ENCODE assay signal across 13 cellular contexts in genomic region chr10:125783957-125784356, GRCh38. TPM values are rescaled to one million over a fixed set of nuclear protein-coding genes. Genes with fewer than 3 reads are reported as not detected.
DNase-seq lines count a peak whose midpoint lies in the region; ATAC-seq and TF ChIP-seq lines count a peak whose summit lies in the region.
"Had no signal": no experiment of that assay in that cellular context is flagged by ENCODE, and none has a peak within 500 bp of the region (broad histone marks: within the 10 kb centered on the region; RNA-seq: fewer than 3 reads in every experiment).

No MANE protein-coding gene starts in this region.

- H3K27me3 ChIP-seq in IMR-90 (ENCODE audit: control insufficient read depth, insufficient read depth, low read length): no peaks in the 10 kb centered on the region; the same call in 1 of the 2 replicates

- no peak overlapping the region for H3K14ac ChIP-seq in IMR-90 (replicated peaks; ENCODE audit: low read depth, low read length)

- H3K4me3 ChIP-seq in IMR-90 (ENCODE audit: insufficient read depth, low read depth, low read length): no peak overlapping the region

- no peaks in the 10 kb centered on the region for H3K79me1 ChIP-seq in IMR-90 (ENCODE audit: low read depth in 1 of 2, low read length in 2 of 2)

- H3K9me1 ChIP-seq in IMR-90 (ENCODE audit: insufficient read depth, low read length): no peaks in the 10 kb centered on the region

- CTCF ChIA-PET in IMR-90 (lab: Yijun Ruan, JAX): no interaction called here

- H3K4ac ChIP-seq in IMR-90 (ENCODE audit: low read depth, low read length): no peak overlapping the region

- WGBS in IMR-90 (ENCODE audit: extremely low coverage in 2 of 2, insufficient read length in 1 of 2), 2 experiments: 60% methylated on average over 1 of the region's 6 CpGs; no CpG with 5 or more reads in 1 of the 2 experiments

- no peak overlapping the region for H2BK120ac ChIP-seq in IMR-90 (ENCODE audit: low read depth, low read length)

- peak; percentile 90 for ATAC-seq in GM19438 (IDR thresholded peaks at IDR 0.05; ENCODE audit: low read depth, unreplicated experiment)
- ATAC-seq in HG02885 (IDR thresholded peaks at IDR 0.05; ENCODE audit: poor library complexity, unreplicated experiment): peak; percentile 76
- peak; percentile 48; the same call in 1 of the 2 replicates for ATAC-seq in IMR-90 (ENCODE audit: low read depth)
- no peak for ATAC-seq in sciatic nerve
- ATAC-seq: right cardiac atrium had no signal

- no peak overlapping the region for H4K5ac ChIP-seq in IMR-90 (ENCODE audit: low read depth, low read length)

- H4K20me1 ChIP-seq in IMR-90 (ENCODE audit: insufficient read depth, low read length): no peaks in the 10 kb centered on the region

- dilution Hi-C loops in IMR-90 (cut with HindIII; ENCODE audit: low sequenced_read_pairs, unreplicated experiment): no loop called here

- no peak overlapping the region for H4K91ac ChIP-seq in IMR-90 (ENCODE audit: insufficient read depth, low read depth, low read length)

- no peak overlapping the region for H2AK9ac ChIP-seq in IMR-90 (replicated peaks; ENCODE audit: low read depth, low read length, poor library complexity)

- H3K36me3 ChIP-seq in IMR-90 (ENCODE audit: control insufficient read depth, insufficient read depth, low read length): peaks cover 5% of the 10 kb centered on the region

- H3K18ac ChIP-seq in IMR-90 (ENCODE audit: low read depth, low read length): no peak overlapping the region

- no peak for TF ChIP-seq POLR2A in IMR-90 (IDR thresholded peaks at IDR 0.05; ENCODE audit: low read depth, low read length)

- H3K4me1 ChIP-seq in IMR-90 (ENCODE audit: control insufficient read depth, insufficient read depth, low read length): no peaks in the 10 kb centered on the region

- no peak overlapping the region for H2BK5ac ChIP-seq in IMR-90 (ENCODE audit: low read depth, low read length, poor library complexity, severe bottlenecking)

- H2BK20ac ChIP-seq in IMR-90 (ENCODE audit: low read depth, low read length): no peak overlapping the region

- TF ChIP-seq CTCF in GM13977 (IDR thresholded peaks at IDR 0.05; ENCODE audit: extremely low read depth, insufficient read depth, missing control alignments) (peak; percentile 17), IMR-90 (conservative IDR thresholded peaks at IDR 0.05; ENCODE audit: low read depth, low read length) (no peak)

- H3K56ac ChIP-seq in IMR-90 (ENCODE audit: extremely low read depth, insufficient read depth, low read length): no peak overlapping the region

- no peak overlapping the region for H3K9ac ChIP-seq in IMR-90 (ENCODE audit: low read depth, low read length)

- no peak overlapping the region for H2AK5ac ChIP-seq in IMR-90 (ENCODE audit: low read depth, low read length)

- H2AFZ ChIP-seq in IMR-90 (replicated peaks; ENCODE audit: low read length, poor library complexity): no peak overlapping the region

- no peak overlapping the region for H3K4me2 ChIP-seq in IMR-90 (ENCODE audit: low read depth, low read length)

- intact Hi-C loops in IMR-90 (cut with micrococcal nuclease) (no loop called here), sciatic nerve (cut with DNase I) (no loop called here)

- POLR2A ChIA-PET in IMR-90 (lab: Charles Lee; ENCODE audit: unreplicated experiment): no interaction called here

- in situ Hi-C loops in GM13977 (cut with MboI; ENCODE audit: low pct_unique_long_range_greater_than_20kb, low sequenced_read_pairs, unreplicated experiment) (no loop called here), IMR-90 (cut with MboI; ENCODE audit: low sequenced_read_pairs) (no loop called here)

- no peak overlapping the region for H3K27ac ChIP-seq in IMR-90 (ENCODE audit: insufficient read depth, low read length)

- H2BK15ac ChIP-seq in IMR-90 (ENCODE audit: low read depth, low read length): no peak overlapping the region

- TF ChIP-seq RAD21 in IMR-90 (IDR thresholded peaks at IDR 0.05; ENCODE audit: low read length): no peak

- BruUV-seq in IMR-90 (replicated peaks; lab: Mats Ljungman, UMichigan): no TSS peak

- no peak overlapping the region; the same call in 1 of the 2 replicates for H3K23ac ChIP-seq in IMR-90 (ENCODE audit: low read depth, low read length)

- DNase-seq in GM13977 (ENCODE audit: low spot score) (peak; percentile 52), IMR-90 (peak; percentile 4), AG08395 (ENCODE audit: low spot score) (no peak), dedifferentiated amniotic fluid mesenchymal stem cell (ENCODE audit: extremely low spot score) (no peak), NCI-H1105 treated with DMSO at 0.1 percent for 48 hours (lab: John Stamatoyannopoulos, UW) (no peak), sciatic nerve (ENCODE audit: low spot score) (no peak)
- DNase-seq: activated T-cell treated with anti-CD3 and anti-CD28 coated beads, Interleukin-2, amount 50 U/mL, for 24 hours; mesenchymal stem cell; NCI-H526 treated with DMSO at 0.1 percent for 48 hours; right cardiac atrium had no signal

- no peak overlapping the region for H4K8ac ChIP-seq in IMR-90 (ENCODE audit: low read depth in 2 of 2, low read length in 2 of 2)

- H3K9me3 ChIP-seq in IMR-90 (ENCODE audit: control insufficient read depth, insufficient read depth, low read length): no peaks in the 10 kb centered on the region

TF ChIP-seq in IMR-90, 13 proteins besides CTCF, POLR2A, EP300 and RAD21:
- no peak for TF ChIP-seq NFE2L2 (IDR thresholded peaks at IDR 0.05; ENCODE audit: low read depth, low read length)
- TF ChIP-seq CEBPB (IDR thresholded peaks at IDR 0.05; ENCODE audit: low read depth, low read length): no peak
- TF ChIP-seq MXI1 (IDR thresholded peaks at IDR 0.05; ENCODE audit: borderline replicate concordance, low read depth, low read length): no peak
- no peak for TF ChIP-seq ELK1 (IDR thresholded peaks at IDR 0.05; ENCODE audit: borderline replicate concordance, low read depth, low read length)
- no peak for TF ChIP-seq MAFK (IDR thresholded peaks at IDR 0.05; ENCODE audit: low read depth, low read length)
- TF ChIP-seq CHD1 (IDR thresholded peaks at IDR 0.05; ENCODE audit: low read depth, low read length): no peak
- no peak for TF ChIP-seq RFX5 (IDR thresholded peaks at IDR 0.05; ENCODE audit: low read depth, low read length)
- no peak for TF ChIP-seq BHLHE40 (IDR thresholded peaks at IDR 0.05; ENCODE audit: low read depth, low read length)

RNA-seq across cellular contexts. Expression of gene MMP21, which starts 8.3 kb away (rescaled TPM):
- not detected in 2 replicates for total RNA-seq in IMR-90 (2012; rRNA removed)
- polyA plus RNA-seq in IMR-90 (2012; rRNA removed): not detected in 2 replicates
- polyA plus RNA-seq in IMR-90 (2012; cell fraction: cytosol; rRNA removed): 0.03 TPM in 1 of 2 replicates, not detected in the other
- polyA plus RNA-seq in IMR-90 (2012; cell fraction: nucleus; rRNA removed; ENCODE audit: low replicate concordance): 0.08 and 0.17 TPM in 2 replicates
- 0.31 TPM for total RNA-seq in sciatic nerve
- polyA plus RNA-seq: BJ had no signal

RNA-seq across cellular contexts. Expression of gene UROS, which starts 39.1 kb away (rescaled TPM):
- total RNA-seq in IMR-90 (2012; rRNA removed) (56.5 and 63.6 TPM in 2 replicates), sciatic nerve (30.6 TPM)
- 48.7 and 50.4 TPM in 2 replicates for polyA plus RNA-seq in IMR-90 (2012; rRNA removed)
- polyA plus RNA-seq in IMR-90 (2012; cell fraction: cytosol; rRNA removed): 46.6 and 47.3 TPM in 2 replicates
- polyA plus RNA-seq in IMR-90 (2012; cell fraction: nucleus; rRNA removed; ENCODE audit: low replicate concordance): 48.8 and 50.3 TPM in 2 replicates

RNA-seq across cellular contexts. Expression of gene BCCIP, which starts 39.4 kb away (rescaled TPM):
- total RNA-seq in IMR-90 (2012; rRNA removed): 31.9 and 65.8 TPM in 2 replicates
- polyA plus RNA-seq in IMR-90 (2012; rRNA removed): 42.4 and 49.2 TPM in 2 replicates
- 5.4 and 9.3 TPM in 2 replicates for polyA plus RNA-seq in IMR-90 (2012; cell fraction: cytosol; rRNA removed)
- 3.4 and 15.5 TPM in 2 replicates for polyA plus RNA-seq in IMR-90 (2012; cell fraction: nucleus; rRNA removed; ENCODE audit: low replicate concordance)
- 31.3 TPM for total RNA-seq in sciatic nerve

Comparison
In these comparisons a context has a peak if more than half of its experiments do, and no peak if none do; other contexts are left out.
1. DNase-seq: peak in GM13977 (single experiment) and IMR-90 (single experiment); none in AG08395 (single experiment), dedifferentiated amniotic fluid mesenchymal stem cell (single experiment), NCI-H1105 treated with DMSO at 0.1 percent for 48 hours (single experiment) and sciatic nerve (single experiment).